Comparison of ENCODE assay signal across 10 cellular contexts in the genomic region with DNA sequence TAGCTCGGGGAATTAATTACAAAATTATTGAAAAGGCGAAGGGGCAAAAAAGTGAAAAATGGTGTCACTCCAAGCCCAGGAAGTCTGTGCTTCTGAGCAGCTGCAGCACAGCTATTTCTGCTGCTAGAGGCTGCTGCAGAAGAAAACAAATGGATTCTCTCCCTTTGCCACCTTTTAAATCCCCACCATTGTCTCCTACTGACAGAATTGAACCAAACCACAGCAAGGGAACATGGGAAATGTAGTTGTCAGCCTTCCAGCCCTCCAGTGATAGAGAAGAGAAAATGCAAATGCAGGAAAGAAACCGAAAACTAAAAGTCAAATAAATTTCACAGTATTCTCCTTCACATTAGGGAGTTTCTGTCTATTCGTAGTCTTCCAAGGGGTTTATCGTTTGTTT. TPM values are rescaled to one million over a fixed set of nuclear protein-coding genes. Genes with fewer than 3 reads are reported as not detected.
A peak's percentile ranks its signal among the peaks of the same experiment; 100 is the strongest.
DNase-seq lines count a peak whose midpoint lies in the region; ATAC-seq, FAIRE-seq and TF ChIP-seq lines count a peak whose summit lies in the region.
"Had no signal": no experiment of that assay in that cellular context is flagged by ENCODE, and none has a peak within 500 bp of the region (broad histone marks: within the 10 kb centered on the region; RNA-seq: fewer than 3 reads in every experiment).

No MANE protein-coding gene starts in this region.

- intact Hi-C loops in right cardiac atrium (cut with DNase I) = no loop called here

- H3K9me3 ChIP-seq in right cardiac atrium (ENCODE audit: control insufficient read depth, low read length) = no peaks in the 10 kb centered on the region
- H3K9me3 ChIP-seq: thoracic aorta had no signal

- no peaks in the 10 kb centered on the region for H3K27me3 ChIP-seq in right cardiac atrium (ENCODE audit: control insufficient read depth, insufficient read depth)

- H3K4me3 ChIP-seq in choroid plexus epithelial cell (ENCODE audit: low read depth, low read length) = no peak overlapping the region
- H3K4me3 ChIP-seq in right cardiac atrium (ENCODE audit: low read length) = no peak overlapping the region
- H3K4me3 ChIP-seq: thoracic aorta had no signal

- TF ChIP-seq CTCF in GM10248 (IDR thresholded peaks at IDR 0.05; ENCODE audit: control extremely low read depth, extremely low read depth, low read depth, missing control alignments) (no peak), choroid plexus epithelial cell (conservative IDR thresholded peaks at IDR 0.05; ENCODE audit: low read depth, low read length) (no peak)

- no peak for FAIRE-seq in RCC 7860 (lab: Jason Lieb, UNC)

- ATAC-seq in GM21423 (IDR thresholded peaks at IDR 0.05; ENCODE audit: unreplicated experiment) (peak; percentile 69), HG03558 (IDR thresholded peaks at IDR 0.05; ENCODE audit: extremely low read depth, unreplicated experiment) (peak; percentile 56), right cardiac atrium (no peak)

- CTCF ChIA-PET in GM10248 (lab: Yijun Ruan, JAX) = interaction anchor here (3.4 kb wide), 1 partner anchor 8 kb away, joined by 13 read pairs; no protein-coding TSS in a partner anchor

- POLR2A ChIA-PET in GM10248 (lab: Yijun Ruan, JAX) = no interaction called here

- no peak overlapping the region for H3K27ac ChIP-seq in right cardiac atrium (ENCODE audit: low read length)
- H3K27ac ChIP-seq: thoracic aorta had no signal

- 84% methylated on average over 5 of the region's 5 CpGs for WGBS in right cardiac atrium

- DNase-seq in GM10248 (ENCODE audit: extremely low spot score) (peak; percentile 32), choroid plexus epithelial cell (ENCODE audit: low read depth) (peak; percentile 24), RCC 7860 (ENCODE audit: low spot score) (no peak), ecto neural progenitor cell (ENCODE audit: low spot score) (no peak), right cardiac atrium (no peak), dedifferentiated amniotic fluid mesenchymal stem cell (ENCODE audit: extremely low spot score) (no peak)
- DNase-seq: NCI-H1105 treated with DMSO at 0.1 percent for 48 hours had no signal

- no peaks in the 10 kb centered on the region for H3K4me1 ChIP-seq in right cardiac atrium (ENCODE audit: control insufficient read depth, insufficient read depth, low read length)

RNA-seq across cellular contexts. Expression of a gene that starts 33.4 kb away (rescaled TPM):
- 10 to 100 TPM; 12.1 to 14.2 (median 13.2) TPM for total RNA-seq in right cardiac atrium
- polyA plus RNA-seq in right cardiac atrium = 7.7 TPM

RNA-seq across cellular contexts. Expression of a gene that starts 59.7 kb away (rescaled TPM):
- total RNA-seq in right cardiac atrium = 10 to 100 TPM; 14.5 to 26.5 (median 21.4) TPM
- 15.5 TPM for polyA plus RNA-seq in right cardiac atrium

Comparison
In these comparisons a context has a peak if more than half of its experiments do, and no peak if none do; other contexts are left out.
1. DNase-seq: peak in GM10248 (single experiment) and choroid plexus epithelial cell (single experiment); none in RCC 7860 (single experiment), ecto neural progenitor cell (single experiment), right cardiac atrium (0 of 3) and dedifferentiated amniotic fluid mesenchymal stem cell (single experiment).
2. ATAC-seq: peak in GM21423 (single experiment) and HG03558 (single experiment); none in right cardiac atrium (0 of 2).